ENCODE assay signal across 2 cellular contexts in genomic region chr18:11908182-11909080, GRCh38.
TF ChIP-seq lines count a peak whose summit lies in the region.

TSS of gene MPPE1 (minus strand) at chr18:11908317. CDS start at chr18:11897264, 11,053 bp downstream.

TF ChIP-seq in HCT116, 20 proteins besides CTCF, POLR2A, EP300 and RAD21 (continued from another document):
- TF ChIP-seq ZBTB33 (IDR thresholded peaks at IDR 0.05; ENCODE audit: extremely low read depth, insufficient replicate concordance, low read length) (no peak), ATF3 (IDR thresholded peaks at IDR 0.05) (no peak), TCF7L2 (IDR thresholded peaks at IDR 0.05; ENCODE audit: borderline replicate concordance, extremely low read depth, insufficient read depth, insufficient read length) (no peak), ZFX (IDR thresholded peaks at IDR 0.05) (peak; percentile 96), ELF1 (IDR thresholded peaks at IDR 0.05; ENCODE audit: borderline replicate concordance, low read depth) (peak; percentile 87)

TF ChIP-seq in SK-N-SH treated with all-trans-retinoic acid at 6 μM for 48 hours, 23 proteins besides CTCF, POLR2A, EP300 and RAD21 (continued from another document):
- TF ChIP-seq ZNF70 (CRISPR knock-in tag; IDR thresholded peaks at IDR 0.05) (no peak), POU6F1 (CRISPR knock-in tag; IDR thresholded peaks at IDR 0.05; ENCODE audit: borderline replicate concordance, low read depth) (no peak), CREB5 (CRISPR knock-in tag; IDR thresholded peaks at IDR 0.05; ENCODE audit: low read depth) (no peak), ZC3H10 (CRISPR knock-in tag; IDR thresholded peaks at IDR 0.05) (no peak)
